ENCODE assay signal across 33 cellular contexts in the genomic region with DNA sequence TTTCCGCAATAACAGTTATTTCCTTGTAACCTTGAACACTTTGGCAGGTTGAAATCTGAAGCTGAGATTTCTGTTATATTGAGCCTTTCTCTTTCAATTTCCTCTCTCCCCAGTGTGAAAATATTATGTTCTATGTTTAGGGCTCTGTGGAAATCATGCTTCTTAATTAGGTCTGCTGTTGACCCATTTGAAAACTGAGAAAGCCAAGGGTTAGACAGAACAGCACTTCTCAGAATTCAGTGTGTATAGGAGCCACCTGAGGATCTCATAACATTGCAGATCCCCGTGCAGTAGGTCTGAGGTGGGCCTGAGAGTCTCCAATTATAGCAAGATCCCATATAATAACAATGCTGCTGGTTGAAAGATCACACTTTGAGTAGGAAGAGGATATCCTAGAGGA.
"Had no signal": no experiment of that assay in that cellular context is flagged by ENCODE, and none has a peak within 500 bp of the region (broad histone marks: within the 10 kb centered on the region; RNA-seq: fewer than 3 reads in every experiment).

No MANE protein-coding gene starts in this region.

- H3K36me3 ChIP-seq: MG63, Peyer's patch, SJSA1 had no signal

- H3K4me3 ChIP-seq: MG63, Peyer's patch, SJSA1 had no signal

- ATAC-seq: PC-3 had no signal

- H3K9me3 ChIP-seq: MG63, Peyer's patch, SJSA1, SK-N-SH had no signal

- H3K27ac ChIP-seq: Peyer's patch, SJSA1 had no signal

- DNase-seq: Kasumi-1, MG63, NCI-H1048, NCI-H1092 treated with DMSO at 0.1 percent for 48 hours, NCI-H1105 treated with DMSO at 0.1 percent for 48 hours, NCI-H1417, NCI-H1436, NCI-H146, NCI-H1694, NCI-H187, NCI-H1930, NCI-H2029 treated with DMSO at 0.1 percent for 48 hours, NCI-H2081 treated with DMSO at 0.1 percent for 48 hours, NCI-H2107, NCI-H2171, NCI-H226, NCI-H446 treated with DMSO at 0.1 percent for 48 hours, NCI-H510A, NCI-H524, NCI-H526, NCI-H69, NCI-H748 treated with DMSO at 0.1 percent for 48 hours, NCI-H82, OCI-M1, PC-3, Peyer's patch, Right ventricle myocardium superior, RPMI8226, SHP77 treated with DMSO at 0.1 percent for 48 hours, SK-N-SH, SW 1271, T-helper 1 cell had no signal

- H3K27me3 ChIP-seq: MG63, Peyer's patch, SJSA1 had no signal

- H3K9ac ChIP-seq: SK-N-SH had no signal

- H3K4me2 ChIP-seq: SK-N-SH had no signal

- H3K4me1 ChIP-seq: Peyer's patch, SJSA1 had no signal
